12 cellular contexts compared by ENCODE assay signal in genomic region chr20:20457392-20458126, GRCh38.
A peak's percentile ranks its signal among the peaks of the same experiment; 100 is the strongest.
DNase-seq lines count a peak whose midpoint lies in the region; ATAC-seq, FAIRE-seq and TF ChIP-seq lines count a peak whose summit lies in the region.
"Had no signal": no experiment of that assay in that cellular context is flagged by ENCODE, and none has a peak within 500 bp of the region (broad histone marks: within the 10 kb centered on the region; RNA-seq: fewer than 3 reads in every experiment).

No MANE protein-coding gene starts in this region.

- no peaks in the 10 kb centered on the region for H3K9me3 ChIP-seq in heart left ventricle
- H3K9me3 ChIP-seq: BLaER1 treated with 17β-estradiol and CSF1 and Interleukin-3, amounts not matched to agents 10 nM and 100 nM; psoas muscle had no signal

- peaks cover 0 to 30% (median 9%) of the 10 kb centered on the region in 12 donors for H3K4me1 ChIP-seq in heart left ventricle

- WGBS in heart left ventricle, 4 donors = 95 to 97% (median 95%) methylated on average over 15 of the region's 15 CpGs

- no peak for TF ChIP-seq POLR2A in heart left ventricle (IDR thresholded peaks at IDR 0.05)

- H3K27ac ChIP-seq in heart left ventricle = no peak overlapping the region
- H3K27ac ChIP-seq: BLaER1 treated with 17β-estradiol and CSF1 and Interleukin-3, amounts not matched to agents 10 nM and 100 nM; psoas muscle had no signal

- FAIRE-seq in frontal cortex (lab: Jason Lieb, UNC) = no peak

- H3K4me3 ChIP-seq in choroid plexus epithelial cell (ENCODE audit: low read depth, low read length) = no peak overlapping the region
- no peak overlapping the region for H3K4me3 ChIP-seq in heart left ventricle
- H3K4me3 ChIP-seq: BLaER1 treated with 17β-estradiol and CSF1 and Interleukin-3, amounts not matched to agents 10 nM and 100 nM; psoas muscle had no signal

- TF ChIP-seq CTCF in choroid plexus epithelial cell (conservative IDR thresholded peaks at IDR 0.05; ENCODE audit: low read depth, low read length) = no peak
- no peak for TF ChIP-seq CTCF in heart left ventricle (IDR thresholded peaks at IDR 0.05)

- H3K36me3 ChIP-seq in heart left ventricle = peaks cover 0 to 14% (median 2%) of the 10 kb centered on the region in 9 donors

- no peak for ATAC-seq in left cardiac atrium
- ATAC-seq in heart left ventricle = no peak
- ATAC-seq: activated CD8-positive, alpha-beta memory T cell treated with anti-CD3 and anti-CD28 coated beads, Interleukin-2, amount 10 ng/mL, durations not matched to agents 7 days and 5 days had no signal

- H3K27me3 ChIP-seq in heart left ventricle = no peaks in the 10 kb centered on the region

- intact Hi-C loops in left cardiac atrium (cut with DNase I) = no loop called here
- intact Hi-C loops in heart left ventricle (cut with DNase I) = loop anchor here in 2 of 10 donors (10.0 kb wide), 2 partner anchors 93 to 373 kb away; partner anchors contain the start of gene INSM1 (in 1 of the 2)

- peak; percentile 71 for DNase-seq in A172 (ENCODE audit: low spot score)
- peak; percentile 61 for DNase-seq in EL
- peak; percentile 83 for DNase-seq in NCI-H748 treated with DMSO at 0.1 percent for 48 hours (lab: John Stamatoyannopoulos, UW)
- DNase-seq in choroid plexus epithelial cell (ENCODE audit: low read depth) = peak; percentile 31
- no peak for DNase-seq in frontal cortex (ENCODE audit: low spot score in 2 of 2)
- no peak for DNase-seq in stimulated activated CD4-positive, alpha-beta T cell treated with anti-CD3 and anti-CD28 coated beads, Interleukin-1b, Interleukin-23, amount 100 ng/mL, for 48 hours
- no peak for DNase-seq in left cardiac atrium
- DNase-seq in heart left ventricle = no peak
- DNase-seq: activated CD8-positive, alpha-beta memory T cell treated with anti-CD3 and anti-CD28 coated beads, Interleukin-2, amount 10 ng/mL, durations not matched to agents 7 days and 5 days; psoas muscle; stimulated activated CD4-positive, alpha-beta T cell treated with anti-CD3 and anti-CD28 coated beads, Interleukin-2, amount 100 ng/mL, for 24 hours had no signal

Comparison
In these comparisons a context has a peak if more than half of its experiments do, and no peak if none do; other contexts are left out.
1. DNase-seq: peak in A172 (single experiment), EL (single experiment), NCI-H748 treated with DMSO at 0.1 percent for 48 hours (single experiment) and choroid plexus epithelial cell (single experiment); none in frontal cortex (0 of 2), stimulated activated CD4-positive, alpha-beta T cell treated with anti-CD3 and anti-CD28 coated beads, Interleukin-1b, Interleukin-23, amount 100 ng/mL, for 48 hours (single experiment), left cardiac atrium (single experiment) and heart left ventricle (0 of 5).